In genomic region chr5:33120671-33121070, GRCh38 we compare ENCODE assay signal across 20 cellular contexts.
DNase-seq lines count a peak whose midpoint lies in the region; ATAC-seq and TF ChIP-seq lines count a peak whose summit lies in the region.
"Had no signal": no experiment of that assay in that cellular context is flagged by ENCODE, and none has a peak within 500 bp of the region (broad histone marks: within the 10 kb centered on the region; RNA-seq: fewer than 3 reads in every experiment).

No MANE protein-coding gene starts in this region.

- H3K14ac ChIP-seq in IMR-90 (replicated peaks; ENCODE audit: low read depth, low read length) = no peak overlapping the region

- no peak overlapping the region for H2AFZ ChIP-seq in IMR-90 (replicated peaks; ENCODE audit: low read length, poor library complexity)
- H2AFZ ChIP-seq: neural progenitor cell had no signal

- 0 out of 2 replicates have a peak overlapping the region, but pooled peaks have one; percentile 46 for H2BK20ac ChIP-seq in IMR-90 (ENCODE audit: low read depth, low read length)

- TF ChIP-seq CTCF in AG09309 (IDR thresholded peaks at IDR 0.05; ENCODE audit: control insufficient read depth, insufficient read depth, low read depth, low read length, missing control alignments) = no peak
- no peak for TF ChIP-seq CTCF in IMR-90 (conservative IDR thresholded peaks at IDR 0.05; ENCODE audit: low read depth, low read length)
- no peak for TF ChIP-seq CTCF in cardiac fibroblast (IDR thresholded peaks at IDR 0.05; ENCODE audit: low read depth, low read length)
- no peak for TF ChIP-seq CTCF in WERI-Rb-1 (IDR thresholded peaks at IDR 0.05; ENCODE audit: low read depth, low read length)
- no peak for TF ChIP-seq CTCF in ascending aorta (IDR thresholded peaks at IDR 0.05)

- no peak overlapping the region for H2BK15ac ChIP-seq in IMR-90 (ENCODE audit: low read depth, low read length)

- H2BK5ac ChIP-seq in IMR-90 (ENCODE audit: low read depth, low read length, poor library complexity, severe bottlenecking) = peak overlapping the region; percentile 74

- no peaks in the 10 kb centered on the region for H3K9me1 ChIP-seq in IMR-90 (ENCODE audit: insufficient read depth, low read length)

- BruUV-seq in IMR-90 (replicated peaks; lab: Mats Ljungman, UMichigan) = no TSS peak

- POLR2A ChIA-PET in IMR-90 (lab: Charles Lee; ENCODE audit: unreplicated experiment) = no interaction called here

- no CpG with 5 or more reads among the region's 3 CpGs for WGBS in IMR-90 (ENCODE audit: extremely low coverage in 2 of 2, insufficient read length in 1 of 2), 2 experiments

- DNase-seq in AG09309 (ENCODE audit: low read depth) = peak; percentile 58
- peak; percentile 90 for DNase-seq in IMR-90
- DNase-seq in cardiac fibroblast (ENCODE audit: low read depth in 2 of 2) = peak; percentile 59 to 79
- DNase-seq in non-pigmented ciliary epithelial cell (ENCODE audit: low read depth) = peak; percentile 68
- DNase-seq in WERI-Rb-1 = no peak
- no peak for DNase-seq in NAMALWA (ENCODE audit: low spot score)
- no peak for DNase-seq in ascending aorta (ENCODE audit: low spot score in 2 of 2)
- no peak for DNase-seq in NCI-H1694 (lab: John Stamatoyannopoulos, UW)
- DNase-seq: activated CD4-positive, alpha-beta T cell treated with anti-CD3 and anti-CD28 coated beads, Interleukin-2, amount 50 U/mL, for 4 hours; activated naive CD4-positive, alpha-beta T cell treated with anti-CD3 and anti-CD28 coated beads, Interleukin-2, amount 50 U/mL, for 16 hours; activated T-cell treated with anti-CD3 and anti-CD28 coated beads for 4 hours; GDM1; NCI-H1417; Peyer's patch; retina; stimulated activated CD4-positive, alpha-beta T cell treated with anti-CD3 and anti-CD28 coated beads, Interleukin-2, amount 100 ng/mL, for 24 hours; stomach had no signal

- H3K56ac ChIP-seq in IMR-90 (ENCODE audit: extremely low read depth, insufficient read depth, low read length) = no peak overlapping the region

- in situ Hi-C loops in IMR-90 (cut with MboI; ENCODE audit: low sequenced_read_pairs) = no loop called here

- no peaks in the 10 kb centered on the region for H3K79me1 ChIP-seq in IMR-90 (ENCODE audit: low read depth in 1 of 2, low read length in 2 of 2)

- no peak overlapping the region for H2AK9ac ChIP-seq in IMR-90 (replicated peaks; ENCODE audit: low read depth, low read length, poor library complexity)

- H3K9ac ChIP-seq in IMR-90 (ENCODE audit: low read depth, low read length) = no peak overlapping the region
- H3K9ac ChIP-seq: neural progenitor cell had no signal

- CTCF ChIA-PET in IMR-90 (lab: Yijun Ruan, JAX) = interaction anchor here (0.6 kb wide), 2 partner anchors 27 to 301 kb away, joined by 3 read pairs; no protein-coding TSS in a partner anchor

- H3K4me3 ChIP-seq in AG09309 (ENCODE audit: control insufficient read depth, low read depth, low read length) = no peak overlapping the region
- no peak overlapping the region for H3K4me3 ChIP-seq in IMR-90 (ENCODE audit: insufficient read depth, low read depth, low read length)
- no peak overlapping the region for H3K4me3 ChIP-seq in cardiac fibroblast (replicated peaks in 1 of 2; ENCODE audit: low read depth in 2 of 2, low read length in 2 of 2)
- H3K4me3 ChIP-seq in WERI-Rb-1 (ENCODE audit: low read depth, low read length) = no peak overlapping the region
- H3K4me3 ChIP-seq in ascending aorta = no peak overlapping the region
- H3K4me3 ChIP-seq: cardiac muscle cell, esophagus muscularis mucosa, neural progenitor cell, Peyer's patch, stomach had no signal

- H4K5ac ChIP-seq in IMR-90 (ENCODE audit: low read depth, low read length) = peak overlapping the region; percentile 43; the same call in 1 of the 2 replicates

- peak overlapping the region; percentile 22; the same call in 1 of the 2 replicates for H2BK120ac ChIP-seq in IMR-90 (ENCODE audit: low read depth, low read length)

- peaks cover 4% of the 10 kb centered on the region; the same call in 1 of the 2 replicates for H3K4me1 ChIP-seq in IMR-90 (ENCODE audit: control insufficient read depth, insufficient read depth, low read length)
- no peaks in the 10 kb centered on the region for H3K4me1 ChIP-seq in ascending aorta
- H3K4me1 ChIP-seq: esophagus muscularis mucosa, neural progenitor cell, Peyer's patch, stomach had no signal

- no peaks in the 10 kb centered on the region for H4K20me1 ChIP-seq in IMR-90 (ENCODE audit: insufficient read depth, low read length)

- H3K18ac ChIP-seq in IMR-90 (ENCODE audit: low read depth, low read length) = no peak overlapping the region

- peak; percentile 98 for ATAC-seq in IMR-90 (ENCODE audit: low read depth)

- dilution Hi-C loops in IMR-90 (cut with HindIII; ENCODE audit: low sequenced_read_pairs, unreplicated experiment) = no loop called here

- H3K27ac ChIP-seq in IMR-90 (ENCODE audit: insufficient read depth, low read length) (no peak overlapping the region), WERI-Rb-1 (no peak overlapping the region), ascending aorta (no peak overlapping the region)
- H3K27ac ChIP-seq: cardiac muscle cell, esophagus muscularis mucosa, neural progenitor cell, Peyer's patch, stomach had no signal

- no peak overlapping the region for H2AK5ac ChIP-seq in IMR-90 (ENCODE audit: low read depth, low read length)

- H3K4me2 ChIP-seq in IMR-90 (ENCODE audit: low read depth, low read length) = no peak overlapping the region; the same call in 1 of the 2 replicates
- H3K4me2 ChIP-seq: neural progenitor cell had no signal

- H3K9me3 ChIP-seq in IMR-90 (ENCODE audit: control insufficient read depth, insufficient read depth, low read length) (no peaks in the 10 kb centered on the region), WERI-Rb-1 (ENCODE audit: severe bottlenecking) (no peaks in the 10 kb centered on the region), ascending aorta (no peaks in the 10 kb centered on the region)
- H3K9me3 ChIP-seq: esophagus muscularis mucosa, Peyer's patch, stomach had no signal

- H3K27me3 ChIP-seq in IMR-90 (ENCODE audit: control insufficient read depth, insufficient read depth, low read length) (no peaks in the 10 kb centered on the region), WERI-Rb-1 (ENCODE audit: insufficient read depth, low read depth, severe bottlenecking) (peaks cover 42% of the 10 kb centered on the region), ascending aorta (no peaks in the 10 kb centered on the region)
- H3K27me3 ChIP-seq: cardiac muscle cell, esophagus muscularis mucosa, neural progenitor cell, Peyer's patch, stomach had no signal

- TF ChIP-seq RAD21 in IMR-90 (IDR thresholded peaks at IDR 0.05; ENCODE audit: low read length) = no peak

- H3K23ac ChIP-seq in IMR-90 (ENCODE audit: low read depth, low read length) = no peak overlapping the region

- H3K36me3 ChIP-seq in IMR-90 (ENCODE audit: control insufficient read depth, insufficient read depth, low read length) (no peaks in the 10 kb centered on the region), WERI-Rb-1 (no peaks in the 10 kb centered on the region), ascending aorta (no peaks in the 10 kb centered on the region)
- H3K36me3 ChIP-seq: cardiac muscle cell, esophagus muscularis mucosa, neural progenitor cell, Peyer's patch, stomach had no signal

- no peak overlapping the region for H3K4ac ChIP-seq in IMR-90 (ENCODE audit: low read depth, low read length)

- H4K8ac ChIP-seq in IMR-90 (ENCODE audit: low read depth in 2 of 2, low read length in 2 of 2) = no peak overlapping the region

- no peak overlapping the region for H4K91ac ChIP-seq in IMR-90 (ENCODE audit: insufficient read depth, low read depth, low read length)

- TF ChIP-seq POLR2A in IMR-90 (IDR thresholded peaks at IDR 0.05; ENCODE audit: low read depth, low read length) = no peak

- intact Hi-C loops in IMR-90 (cut with micrococcal nuclease) = no loop called here
- intact Hi-C loops in ascending aorta (cut with DNase I) = no loop called here

TF ChIP-seq in IMR-90, 13 proteins besides CTCF, POLR2A, EP300 and RAD21:
- TF ChIP-seq RCOR1 (IDR thresholded peaks at IDR 0.05; ENCODE audit: insufficient replicate concordance, low read length) (no peak), MXI1 (IDR thresholded peaks at IDR 0.05; ENCODE audit: borderline replicate concordance, low read depth, low read length) (no peak), CHD1 (IDR thresholded peaks at IDR 0.05; ENCODE audit: low read depth, low read length) (no peak), CEBPB (IDR thresholded peaks at IDR 0.05; ENCODE audit: low read depth, low read length) (0 out of 2 replicates have a peak, but pooled peaks have one; percentile 5), MAFK (IDR thresholded peaks at IDR 0.05; ENCODE audit: low read depth, low read length) (peak; percentile 22; the same call in 1 of the 2 replicates), MAZ (IDR thresholded peaks at IDR 0.05; ENCODE audit: borderline replicate concordance, low read depth, low read length) (no peak), NFE2L2 (IDR thresholded peaks at IDR 0.05; ENCODE audit: low read depth, low read length) (peak; percentile 44; the same call in 1 of the 2 replicates)

Comparison
In these comparisons a context has a peak if more than half of its experiments do, and no peak if none do; other contexts are left out.
1. DNase-seq: peak in AG09309 (single experiment), IMR-90 (single experiment), cardiac fibroblast (2 of 2) and non-pigmented ciliary epithelial cell (single experiment); none in WERI-Rb-1 (single experiment), NAMALWA (single experiment), ascending aorta (0 of 2) and NCI-H1694 (single experiment).